ENCODE assay signal across 30 cellular contexts in the genomic region with DNA sequence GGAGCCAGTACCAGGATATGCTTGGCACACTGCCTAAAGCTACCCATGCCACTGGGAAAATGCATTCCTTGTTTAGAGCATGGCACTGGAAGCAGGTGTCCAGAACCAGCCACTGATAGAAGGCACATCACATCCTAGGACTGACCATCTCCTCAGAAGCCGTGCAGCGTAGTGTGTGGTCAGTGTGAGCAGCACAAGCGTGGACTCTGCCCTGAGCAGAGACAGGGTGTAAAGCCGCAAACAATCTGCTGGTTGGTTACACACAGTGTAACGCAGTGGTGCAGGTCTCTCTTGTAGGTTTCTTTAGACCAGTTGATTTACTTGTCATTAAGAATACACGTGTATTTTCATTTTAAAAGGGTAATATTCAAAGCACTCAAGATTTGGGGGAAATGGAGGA.
"Had no signal": no experiment of that assay in that cellular context is flagged by ENCODE, and none has a peak within 500 bp of the region (broad histone marks: within the 10 kb centered on the region; RNA-seq: fewer than 3 reads in every experiment).

No MANE protein-coding gene starts in this region.

- H3K4me3 Mint-ChIP-seq: activated naive CD8-positive, alpha-beta T cell; activated T-cell treated with anti-CD3 and anti-CD28 coated beads, Interleukin-2, amount 50 U/mL, for 72 hours; immature natural killer cell; nephron; stimulated activated memory B cell treated with anti-CD40 and anti-IgM and Interleukin-4, amounts not matched to agents 10 μg/mL and 1 μg/mL and 100 μg/mL, for 72 hours; stimulated activated naive CD8-positive, alpha-beta T cell treated with anti-CD3 and anti-CD28 coated beads, Interleukin-15, amount 100 ng/mL, for 72 hours; T-helper 2 cell treated with Interferon-gamma antibody and Interleukin-4, amounts not matched to agents 5 μg/mL and 100 μg/mL, for 36 hours had no signal

- DNase-seq: activated CD4-positive, alpha-beta T cell treated with anti-CD3 and anti-CD28 coated beads for 4 hours; activated CD4-positive, alpha-beta T cell treated with anti-CD3 and anti-CD28 coated beads, Interleukin-2, amount 50 U/mL, for 4 hours; activated naive CD4-positive, alpha-beta T cell treated with Interleukin-2 at 50 U/mL for 16 hours; activated T-cell treated with anti-CD3 and anti-CD28 coated beads for 4 hours; activated T-cell treated with anti-CD3 and anti-CD28 coated beads, Interleukin-2, amount 50 U/mL, for 72 hours; brain microvascular endothelial cell; caudate nucleus; cortex of kidney; hypothalamus; immature natural killer cell; left lung; ovary; sigmoid colon; small intestine; stimulated activated CD4-positive, alpha-beta T cell treated with anti-CD3 and anti-CD28 coated beads, Interleukin-4, amount 100 ng/mL, for 24 hours; stimulated activated naive CD8-positive, alpha-beta T cell treated with anti-CD3 and anti-CD28 coated beads, Interleukin-15, amount 100 ng/mL, for 72 hours; substantia nigra; T-helper 1 cell; thyroid gland had no signal

- H3K4me3 ChIP-seq: gastroesophageal sphincter, left lung, lung, ovary, sigmoid colon, thyroid gland had no signal

- H3K4me1 ChIP-seq: gastroesophageal sphincter, left lung, sigmoid colon, thyroid gland had no signal

- H3K9me3 ChIP-seq: gastroesophageal sphincter, left lung, neutrophil, ovary, sigmoid colon, thyroid gland had no signal

- H3K27me3 ChIP-seq: gastroesophageal sphincter, neutrophil, ovary, sigmoid colon, thyroid gland had no signal

- H3K27ac Mint-ChIP-seq: activated naive CD8-positive, alpha-beta T cell; activated T-cell treated with anti-CD3 and anti-CD28 coated beads, Interleukin-2, amount 50 U/mL, for 72 hours; nephron; progenitor cell of endocrine pancreas; stimulated activated memory B cell treated with anti-CD40 and anti-IgM and Interleukin-4, amounts not matched to agents 10 μg/mL and 1 μg/mL and 100 μg/mL, for 72 hours; stimulated activated naive CD8-positive, alpha-beta T cell treated with anti-CD3 and anti-CD28 coated beads, Interleukin-15, amount 100 ng/mL, for 72 hours; T-helper 2 cell treated with Interferon-gamma antibody and Interleukin-4, amounts not matched to agents 5 μg/mL and 100 μg/mL, for 36 hours had no signal

- H3K27ac ChIP-seq: brain microvascular endothelial cell, gastroesophageal sphincter, left lung, neutrophil, ovary, sigmoid colon, thyroid gland, VCaP had no signal

- FAIRE-seq: astrocyte, endothelial cell of umbilical vein, small intestine had no signal

- H3K27me3 Mint-ChIP-seq: stimulated activated naive CD8-positive, alpha-beta T cell treated with anti-CD3 and anti-CD28 coated beads, Interleukin-15, amount 100 ng/mL, for 72 hours had no signal

- H3K9me3 Mint-ChIP-seq: activated T-cell treated with anti-CD3 and anti-CD28 coated beads, Interleukin-2, amount 50 U/mL, for 72 hours; nephron; stimulated activated naive CD8-positive, alpha-beta T cell treated with anti-CD3 and anti-CD28 coated beads, Interleukin-15, amount 100 ng/mL, for 72 hours; T-helper 2 cell treated with Interferon-gamma antibody and Interleukin-4, amounts not matched to agents 5 μg/mL and 100 μg/mL, for 36 hours had no signal

- H3K36me3 Mint-ChIP-seq: activated naive CD8-positive, alpha-beta T cell; immature natural killer cell; stimulated activated memory B cell treated with anti-CD40 and anti-IgM and Interleukin-4, amounts not matched to agents 10 μg/mL and 1 μg/mL and 100 μg/mL, for 72 hours had no signal

- ATAC-seq: activated T-cell treated with anti-CD3 and anti-CD28 coated beads, Interleukin-2, amount 50 U/mL, for 72 hours; gastroesophageal sphincter; left lung; stimulated activated memory B cell treated with anti-CD40 and anti-IgM and Interleukin-4, amounts not matched to agents 10 μg/mL and 1 μg/mL and 100 μg/mL, for 72 hours; stimulated activated naive CD8-positive, alpha-beta T cell treated with anti-CD3 and anti-CD28 coated beads, Interleukin-15, amount 100 ng/mL, for 72 hours had no signal

- H3K4me1 Mint-ChIP-seq: immature natural killer cell; stimulated activated memory B cell treated with anti-CD40 and anti-IgM and Interleukin-4, amounts not matched to agents 10 μg/mL and 1 μg/mL and 100 μg/mL, for 72 hours; stimulated activated naive CD8-positive, alpha-beta T cell treated with anti-CD3 and anti-CD28 coated beads, Interleukin-15, amount 100 ng/mL, for 72 hours had no signal

- H3K36me3 ChIP-seq: brain microvascular endothelial cell, gastroesophageal sphincter, left lung, neutrophil, ovary, sigmoid colon, thyroid gland had no signal
